Comparison of ENCODE assay signal across 8 cellular contexts in the genomic region with DNA sequence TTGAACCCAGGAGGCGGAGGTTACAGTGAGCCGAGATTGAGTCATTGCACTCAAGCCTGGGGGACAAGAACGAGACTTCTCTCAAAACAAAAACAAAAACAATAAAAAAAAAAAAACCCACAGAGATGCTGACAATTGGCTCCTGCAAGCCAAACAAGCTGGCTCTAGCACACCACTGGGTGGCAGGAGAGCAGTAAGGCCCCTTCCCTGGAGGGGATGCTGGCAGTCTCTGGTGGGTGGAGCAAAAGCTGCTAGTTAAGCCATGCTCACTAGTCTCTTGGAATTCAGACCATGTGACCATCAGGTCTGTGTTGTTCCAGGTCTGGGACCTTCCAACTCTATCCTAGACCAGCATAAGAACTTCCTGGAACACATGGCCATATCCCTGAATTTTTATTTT. TPM values are rescaled to one million over a fixed set of nuclear protein-coding genes. Genes with fewer than 3 reads are reported as not detected.
DNase-seq lines count a peak whose midpoint lies in the region; ATAC-seq lines count a peak whose summit lies in the region.

No MANE protein-coding gene starts in this region.

- DNase-seq in ELF-1 (ENCODE audit: low read depth, low spot score) (peak; percentile 91), UCSD-AML1 (lab: John Stamatoyannopoulos, UW; ENCODE audit: unreplicated experiment) (peak; percentile 15), right cardiac atrium (peak; percentile 41 to 74 (median 72)), NCI-H1048 (lab: John Stamatoyannopoulos, UW) (no peak)
- DNase-seq in Jurkat, Clone E6-1 (ENCODE audit: low read depth, low spot score): peak; percentile 15
- no peak for DNase-seq in effector CD4-positive, alpha-beta T cell

- H3K4me3 ChIP-seq in Jurkat, Clone E6-1 (ENCODE audit: low read length): no peak overlapping the region
- H3K4me3 ChIP-seq in right cardiac atrium (ENCODE audit: low read length): no peak overlapping the region

- H3K9me3 ChIP-seq in right cardiac atrium (ENCODE audit: control insufficient read depth, low read length): no peaks in the 10 kb centered on the region

- ATAC-seq in right cardiac atrium: peak; percentile 50 to 51
- no peak for ATAC-seq in HG02870 (IDR thresholded peaks at IDR 0.05; ENCODE audit: unreplicated experiment)
- ATAC-seq in GM18909 (IDR thresholded peaks at IDR 0.05; ENCODE audit: poor library complexity, unreplicated experiment): no peak

- H3K4me1 ChIP-seq in right cardiac atrium (ENCODE audit: control insufficient read depth, insufficient read depth, low read length): no peaks in the 10 kb centered on the region

- no peaks in the 10 kb centered on the region for H3K27me3 ChIP-seq in right cardiac atrium (ENCODE audit: control insufficient read depth, insufficient read depth)

- no peak overlapping the region for H3K27ac ChIP-seq in right cardiac atrium (ENCODE audit: low read length)

- intact Hi-C loops in right cardiac atrium (cut with DNase I): loop anchor here in 1 of 4 donors (10.0 kb wide), 1 partner anchor 82 kb away; the partner anchor contains the start of gene TLDC2

- 78% methylated on average over 3 of the region's 3 CpGs for WGBS in right cardiac atrium

RNA-seq across cellular contexts. Expression of gene DSN1, which starts 18.9 kb away (rescaled TPM):
- 39.9 TPM for polyA plus RNA-seq in Jurkat, Clone E6-1 (2012; ENCODE audit: insufficient read depth, insufficient read length)
- 1 to 10 TPM; 4.9 to 7.5 (median 5.7) TPM for total RNA-seq in right cardiac atrium
- polyA plus RNA-seq in right cardiac atrium: 5.0 TPM

RNA-seq across cellular contexts. Expression of gene NDRG3, which starts 46.5 kb away (rescaled TPM):
- polyA plus RNA-seq in Jurkat, Clone E6-1 (2012; ENCODE audit: insufficient read depth, insufficient read length): 30.5 TPM
- total RNA-seq in right cardiac atrium: 10 to 100 TPM; 28.0 to 40.7 (median 34.7) TPM
- polyA plus RNA-seq in right cardiac atrium: 25.5 TPM

Comparison
In these comparisons a context has a peak if more than half of its experiments do, and no peak if none do; other contexts are left out.
1. DNase-seq: peak in ELF-1 (single experiment), Jurkat, Clone E6-1 (single experiment), UCSD-AML1 (single experiment) and right cardiac atrium (3 of 3); none in NCI-H1048 (single experiment) and effector CD4-positive, alpha-beta T cell (single experiment).
2. ATAC-seq: peak in right cardiac atrium (2 of 2); none in HG02870 (single experiment) and GM18909 (single experiment).